In genomic region chr2:47034973-47035609, GRCh38 we compare ENCODE assay signal across 8 cellular contexts.
DNase-seq lines count a peak whose midpoint lies in the region; ATAC-seq, FAIRE-seq and TF ChIP-seq lines count a peak whose summit lies in the region.

No MANE protein-coding gene starts in this region.

- peaks cover 24% of the 10 kb centered on the region for H3K4me1 Mint-ChIP-seq in activated T-helper 1 cell treated with anti-CD3 and anti-CD28 coated beads, Interleukin-12 subunit alpha, Interleukin-12 subunit beta, Interleukin-2, Interleukin-4 antibody, amounts not matched to agents 30 ng/mL and 10 ng/mL and 1 ng/mL, durations not matched to agents 14 hours and 24 hours and 36 hours (ENCODE audit: low read depth)

- no peak for DNase-seq in activated T-helper 1 cell treated with anti-CD3 and anti-CD28 coated beads, Interleukin-12 subunit alpha, Interleukin-12 subunit beta, Interleukin-2, Interleukin-4 antibody, amounts not matched to agents 30 ng/mL and 10 ng/mL and 1 ng/mL, durations not matched to agents 14 hours and 24 hours and 36 hours (ENCODE audit: low spot score)
- DNase-seq in islet precursor cell (peak; percentile 64), NCI-H1694 (lab: John Stamatoyannopoulos, UW) (no peak), GM12892 (ENCODE audit: insufficient read length) (no peak), AG08395 (ENCODE audit: low spot score) (no peak)
- DNase-seq in stimulated activated naive CD8-positive, alpha-beta T cell treated with anti-CD3 and anti-CD28 coated beads, Interleukin-15, Interleukin-2, amounts not matched to agents 100 U/mL and 50 U/mL, for 24 hours, result peak; percentile 39

- H3K36me3 Mint-ChIP-seq in activated T-helper 1 cell treated with anti-CD3 and anti-CD28 coated beads, Interleukin-12 subunit alpha, Interleukin-12 subunit beta, Interleukin-2, Interleukin-4 antibody, amounts not matched to agents 30 ng/mL and 10 ng/mL and 1 ng/mL, durations not matched to agents 14 hours and 24 hours and 36 hours (ENCODE audit: low read depth), result peaks cover 38% of the 10 kb centered on the region

- no peaks in the 10 kb centered on the region for H3K27me3 Mint-ChIP-seq in activated T-helper 1 cell treated with anti-CD3 and anti-CD28 coated beads, Interleukin-12 subunit alpha, Interleukin-12 subunit beta, Interleukin-2, Interleukin-4 antibody, amounts not matched to agents 30 ng/mL and 10 ng/mL and 1 ng/mL, durations not matched to agents 14 hours and 24 hours and 36 hours (ENCODE audit: insufficient read depth)

- no peak for TF ChIP-seq POLR2A in GM12892 (IDR thresholded peaks at IDR 0.05; ENCODE audit: low read depth, low read length)

- no peak overlapping the region for H3K4me3 Mint-ChIP-seq in activated T-helper 1 cell treated with anti-CD3 and anti-CD28 coated beads, Interleukin-12 subunit alpha, Interleukin-12 subunit beta, Interleukin-2, Interleukin-4 antibody, amounts not matched to agents 30 ng/mL and 10 ng/mL and 1 ng/mL, durations not matched to agents 14 hours and 24 hours and 36 hours

- no peak for FAIRE-seq in GM12892 (lab: Jason Lieb, UNC)

- peak overlapping the region; percentile 47 for H3K27ac Mint-ChIP-seq in activated T-helper 1 cell treated with anti-CD3 and anti-CD28 coated beads, Interleukin-12 subunit alpha, Interleukin-12 subunit beta, Interleukin-2, Interleukin-4 antibody, amounts not matched to agents 30 ng/mL and 10 ng/mL and 1 ng/mL, durations not matched to agents 14 hours and 24 hours and 36 hours

- ATAC-seq in GM18511 (IDR thresholded peaks at IDR 0.05; ENCODE audit: unreplicated experiment) (peak; percentile 63), HG03354 (IDR thresholded peaks at IDR 0.05; ENCODE audit: poor library complexity, severe bottlenecking, unreplicated experiment) (peak; percentile 61)
- ATAC-seq in stimulated activated naive CD8-positive, alpha-beta T cell treated with anti-CD3 and anti-CD28 coated beads, Interleukin-15, Interleukin-2, amounts not matched to agents 100 U/mL and 50 U/mL, for 24 hours, result peak; percentile 34

- intact Hi-C loops in activated T-helper 1 cell treated with anti-CD3 and anti-CD28 coated beads, Interleukin-12 subunit alpha, Interleukin-12 subunit beta, Interleukin-2, Interleukin-4 antibody, amounts not matched to agents 30 ng/mL and 10 ng/mL and 1 ng/mL, durations not matched to agents 14 hours and 24 hours and 36 hours (cut with micrococcal nuclease), result no loop called here

- H3K9me3 Mint-ChIP-seq in activated T-helper 1 cell treated with anti-CD3 and anti-CD28 coated beads, Interleukin-12 subunit alpha, Interleukin-12 subunit beta, Interleukin-2, Interleukin-4 antibody, amounts not matched to agents 30 ng/mL and 10 ng/mL and 1 ng/mL, durations not matched to agents 14 hours and 24 hours and 36 hours, result no peaks in the 10 kb centered on the region

Comparison
In these comparisons a context has a peak if more than half of its experiments do, and no peak if none do; other contexts are left out.
1. DNase-seq: peak in islet precursor cell (single experiment) and stimulated activated naive CD8-positive, alpha-beta T cell treated with anti-CD3 and anti-CD28 coated beads, Interleukin-15, Interleukin-2, amounts not matched to agents 100 U/mL and 50 U/mL, for 24 hours (single experiment); none in activated T-helper 1 cell treated with anti-CD3 and anti-CD28 coated beads, Interleukin-12 subunit alpha, Interleukin-12 subunit beta, Interleukin-2, Interleukin-4 antibody, amounts not matched to agents 30 ng/mL and 10 ng/mL and 1 ng/mL, durations not matched to agents 14 hours and 24 hours and 36 hours (single experiment), NCI-H1694 (single experiment), GM12892 (single experiment) and AG08395 (single experiment).
2. Peak in every context shown above with its lines, with median percentiles within 50 percentile points of each other: ATAC-seq.